13 cellular contexts compared by ENCODE assay signal in genomic region chr13:46402178-46402577, GRCh38. TPM values are rescaled to one million over a fixed set of nuclear protein-coding genes. Genes with fewer than 3 reads are reported as not detected.
DNase-seq lines count a peak whose midpoint lies in the region; ATAC-seq and TF ChIP-seq lines count a peak whose summit lies in the region.
"Had no signal": no experiment of that assay in that cellular context is flagged by ENCODE, and none has a peak within 500 bp of the region (broad histone marks: within the 10 kb centered on the region; RNA-seq: fewer than 3 reads in every experiment).

No MANE protein-coding gene starts in this region.

- H3K9me2 ChIP-seq in OCI-LY1 (ENCODE audit: low read depth, low read length) = no peaks in the 10 kb centered on the region

- no peaks in the 10 kb centered on the region for H3K36me3 Mint-ChIP-seq in memory B cell
- no peaks in the 10 kb centered on the region for H3K36me3 Mint-ChIP-seq in stimulated activated memory B cell treated with anti-CD40 and anti-IgM and Interleukin-4, amounts not matched to agents 10 μg/mL and 1 μg/mL and 100 μg/mL, for 72 hours
- H3K36me3 Mint-ChIP-seq: CD8-positive, alpha-beta memory T cell had no signal

- no peak overlapping the region for H3K4me3 ChIP-seq in BLaER1 treated with 17β-estradiol and CSF1 and Interleukin-3, amounts not matched to agents 10 nM and 100 nM
- H3K4me3 ChIP-seq in OCI-LY1 (ENCODE audit: low read depth, low read length, poor library complexity, severe bottlenecking) (no peak overlapping the region), spleen (no peak overlapping the region)

- no peak overlapping the region for H2AFZ ChIP-seq in OCI-LY1 (ENCODE audit: low read length)

- H3K9me3 ChIP-seq in BLaER1 treated with 17β-estradiol and CSF1 and Interleukin-3, amounts not matched to agents 10 nM and 100 nM (replicated peaks in 1 of 11) = peaks cover 0 to 19% (median 14%) of the 10 kb centered on the region in 11 experiments; a peak in 18 of 22 replicates
- H3K9me3 ChIP-seq in OCI-LY1 (ENCODE audit: low read length) (peaks cover 6% of the 10 kb centered on the region; the same call in 1 of the 2 replicates), spleen (no peaks in the 10 kb centered on the region)
- H3K9me3 ChIP-seq: BE2C had no signal

- WGBS in spleen, 5 donors = 71 to 80% (median 77%) methylated on average over 2 of the region's 2 CpGs

- peak overlapping the region in 7 of 11 experiments; percentile 35 to 83 (median 74); a peak in 9 of 22 replicates for H3K4me2 ChIP-seq in BLaER1 treated with 17β-estradiol and CSF1 and Interleukin-3, amounts not matched to agents 10 nM and 100 nM
- H3K4me2 ChIP-seq in OCI-LY1 (ENCODE audit: low read length) = no peak overlapping the region

- no peaks in the 10 kb centered on the region for H3K27me3 ChIP-seq in BLaER1 treated with 17β-estradiol and CSF1 and Interleukin-3, amounts not matched to agents 10 nM and 100 nM
- no peaks in the 10 kb centered on the region for H3K27me3 ChIP-seq in OCI-LY1 (ENCODE audit: insufficient read depth, low read length)
- H3K27me3 ChIP-seq in spleen (replicated peaks in 1 of 7) = no peaks in the 10 kb centered on the region

- peak overlapping the region; percentile 67 for H3K27ac Mint-ChIP-seq in memory B cell
- H3K27ac Mint-ChIP-seq in stimulated activated memory B cell treated with anti-CD40 and anti-IgM and Interleukin-4, amounts not matched to agents 10 μg/mL and 1 μg/mL and 100 μg/mL, for 72 hours = peak overlapping the region; percentile 60
- H3K27ac Mint-ChIP-seq in stimulated activated naive CD8-positive, alpha-beta T cell treated with anti-CD3 and anti-CD28 coated beads, Interleukin-15, amount 100 ng/mL, for 72 hours = no peak overlapping the region
- H3K27ac Mint-ChIP-seq: CD8-positive, alpha-beta memory T cell had no signal

- peak overlapping the region in 4 of 11 experiments; percentile 32 to 91 (median 80); a peak in 7 of 22 replicates for H3K27ac ChIP-seq in BLaER1 treated with 17β-estradiol and CSF1 and Interleukin-3, amounts not matched to agents 10 nM and 100 nM
- H3K27ac ChIP-seq in OCI-LY1 (ENCODE audit: low read depth, low read length, poor library complexity, severe bottlenecking) = peak overlapping the region; percentile 99
- no peak overlapping the region for H3K27ac ChIP-seq in spleen

- ATAC-seq in memory B cell (ENCODE audit: low read depth) = no peak
- ATAC-seq in stimulated activated memory B cell treated with anti-CD40 and anti-IgM and Interleukin-4, amounts not matched to agents 10 μg/mL and 1 μg/mL and 100 μg/mL, for 72 hours = no peak
- no peak for ATAC-seq in stimulated activated naive CD8-positive, alpha-beta T cell treated with anti-CD3 and anti-CD28 coated beads, Interleukin-15, amount 100 ng/mL, for 72 hours
- ATAC-seq: HCT116 had no signal

- H3K27me3 Mint-ChIP-seq in memory B cell = no peaks in the 10 kb centered on the region
- H3K27me3 Mint-ChIP-seq in stimulated activated memory B cell treated with anti-CD40 and anti-IgM and Interleukin-4, amounts not matched to agents 10 μg/mL and 1 μg/mL and 100 μg/mL, for 72 hours = no peaks in the 10 kb centered on the region
- H3K27me3 Mint-ChIP-seq in stimulated activated naive CD8-positive, alpha-beta T cell treated with anti-CD3 and anti-CD28 coated beads, Interleukin-15, amount 100 ng/mL, for 72 hours = no peaks in the 10 kb centered on the region

- peaks cover 19% of the 10 kb centered on the region for H3F3A ChIP-seq in OCI-LY1 (ENCODE audit: insufficient read depth, low read length)

- no peak for TF ChIP-seq CTCF in OCI-LY1 (IDR thresholded peaks at IDR 0.05; ENCODE audit: low read length)
- no peak for TF ChIP-seq CTCF in spleen (IDR thresholded peaks at IDR 0.05 in 8 of 11, conservative IDR thresholded peaks at IDR 0.05 in 3 of 11)

- intact Hi-C loops in spleen (cut with DNase I; ENCODE audit: low total_unique reads) = no loop called here

- no peak for TF ChIP-seq POLR2A in spleen (IDR thresholded peaks at IDR 0.05)

- H3K79me2 ChIP-seq in OCI-LY1 (ENCODE audit: insufficient read depth, low read length) = no peaks in the 10 kb centered on the region

- peaks cover 34% of the 10 kb centered on the region for H3K4me1 Mint-ChIP-seq in memory B cell
- H3K4me1 Mint-ChIP-seq in stimulated activated memory B cell treated with anti-CD40 and anti-IgM and Interleukin-4, amounts not matched to agents 10 μg/mL and 1 μg/mL and 100 μg/mL, for 72 hours = peaks cover 55% of the 10 kb centered on the region
- H3K4me1 Mint-ChIP-seq in stimulated activated naive CD8-positive, alpha-beta T cell treated with anti-CD3 and anti-CD28 coated beads, Interleukin-15, amount 100 ng/mL, for 72 hours = peaks cover 12% of the 10 kb centered on the region

- no peak overlapping the region for H3K9ac ChIP-seq in BLaER1 treated with 17β-estradiol and CSF1 and Interleukin-3, amounts not matched to agents 10 nM and 100 nM
- H3K9ac ChIP-seq in OCI-LY1 (ENCODE audit: low read length) = no peak overlapping the region; the same call in 1 of the 2 replicates

- DNase-seq in memory B cell (ENCODE audit: low spot score in 2 of 2) = no peak
- no peak for DNase-seq in spleen
- no peak for DNase-seq in NCI-H2227 (lab: John Stamatoyannopoulos, UW; ENCODE audit: unreplicated experiment)
- DNase-seq in stimulated activated naive CD8-positive, alpha-beta T cell treated with anti-CD3 and anti-CD28 coated beads, Interleukin-15, amount 100 ng/mL, for 72 hours = no peak
- DNase-seq: BE2C; Caco-2; CD8-positive, alpha-beta memory T cell; DND-41; GF-D8 had no signal

- no peak overlapping the region for H3K4me3 Mint-ChIP-seq in memory B cell
- H3K4me3 Mint-ChIP-seq in stimulated activated memory B cell treated with anti-CD40 and anti-IgM and Interleukin-4, amounts not matched to agents 10 μg/mL and 1 μg/mL and 100 μg/mL, for 72 hours = no peak overlapping the region
- H3K4me3 Mint-ChIP-seq in stimulated activated naive CD8-positive, alpha-beta T cell treated with anti-CD3 and anti-CD28 coated beads, Interleukin-15, amount 100 ng/mL, for 72 hours = no peak overlapping the region
- H3K4me3 Mint-ChIP-seq: CD8-positive, alpha-beta memory T cell had no signal

- H4K20me1 ChIP-seq in BLaER1 treated with 17β-estradiol and CSF1 and Interleukin-3, amounts not matched to agents 10 nM and 100 nM = no peaks in the 10 kb centered on the region
- H4K20me1 ChIP-seq in OCI-LY1 (ENCODE audit: insufficient read depth, low read length) = no peaks in the 10 kb centered on the region

- H3K36me3 ChIP-seq in BLaER1 treated with 17β-estradiol and CSF1 and Interleukin-3, amounts not matched to agents 10 nM and 100 nM = no peaks in the 10 kb centered on the region
- H3K36me3 ChIP-seq in OCI-LY1 (ENCODE audit: insufficient read depth, low read length) = no peaks in the 10 kb centered on the region
- H3K36me3 ChIP-seq in spleen = no peaks in the 10 kb centered on the region
- H3K36me3 ChIP-seq: BE2C had no signal

- H3K4me1 ChIP-seq in BLaER1 treated with 17β-estradiol and CSF1 and Interleukin-3, amounts not matched to agents 10 nM and 100 nM = peaks cover 43 to 81% (median 70%) of the 10 kb centered on the region in 10 experiments
- peaks cover 83% of the 10 kb centered on the region for H3K4me1 ChIP-seq in OCI-LY1 (ENCODE audit: insufficient read depth, low read length, severe bottlenecking)
- H3K4me1 ChIP-seq in spleen = peaks cover 11 to 60% (median 46%) of the 10 kb centered on the region in 6 donors
- H3K4me1 ChIP-seq: BE2C had no signal

- peaks cover 1% of the 10 kb centered on the region for H3K9me3 Mint-ChIP-seq in memory B cell
- peaks cover 3% of the 10 kb centered on the region for H3K9me3 Mint-ChIP-seq in stimulated activated memory B cell treated with anti-CD40 and anti-IgM and Interleukin-4, amounts not matched to agents 10 μg/mL and 1 μg/mL and 100 μg/mL, for 72 hours
- H3K9me3 Mint-ChIP-seq in stimulated activated naive CD8-positive, alpha-beta T cell treated with anti-CD3 and anti-CD28 coated beads, Interleukin-15, amount 100 ng/mL, for 72 hours = peaks cover 0 to 5% of the 10 kb centered on the region in 2 donors
- H3K9me3 Mint-ChIP-seq: CD8-positive, alpha-beta memory T cell had no signal

RNA-seq across cellular contexts. Expression of gene RUBCNL, which starts 15.1 kb away (rescaled TPM):
- total RNA-seq in spleen = 10 to 100 TPM; 40.0 to 77.2 (median 51.7) TPM
- 10 to 100 TPM; 28.9 to 47.9 (median 32.3) TPM for polyA plus RNA-seq in spleen
- total RNA-seq: CD8-positive, alpha-beta memory T cell had no signal
- polyA plus RNA-seq: CD8-positive, alpha-beta memory T cell had no signal

Comparison
In these comparisons a context has a peak if more than half of its experiments do, and no peak if none do; other contexts are left out.
1. H3K27ac Mint-ChIP-seq: peak in memory B cell (single experiment) and stimulated activated memory B cell treated with anti-CD40 and anti-IgM and Interleukin-4, amounts not matched to agents 10 μg/mL and 1 μg/mL and 100 μg/mL, for 72 hours (single experiment); none in stimulated activated naive CD8-positive, alpha-beta T cell treated with anti-CD3 and anti-CD28 coated beads, Interleukin-15, amount 100 ng/mL, for 72 hours (0 of 2).